In the genomic region with DNA sequence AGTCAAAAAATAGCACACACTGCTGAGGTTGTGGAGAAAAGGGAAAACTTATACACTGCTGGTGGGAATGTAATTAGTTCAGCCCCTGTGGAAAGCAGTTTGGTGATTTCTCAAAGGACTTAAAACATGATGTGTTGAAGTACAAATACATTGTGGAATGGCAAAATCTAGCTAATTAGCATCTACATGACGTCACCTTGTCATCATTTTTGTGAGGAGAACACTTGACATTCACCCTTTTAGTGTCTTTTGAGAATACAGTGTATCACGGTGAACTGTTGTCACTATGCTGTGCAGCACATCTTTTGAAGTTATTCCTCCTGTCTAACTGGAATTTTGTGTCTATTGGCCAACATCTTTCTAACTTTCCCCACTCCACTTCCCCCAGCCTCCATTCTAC, we compare ENCODE assay signal across 25 cellular contexts. TPM values are rescaled to one million over a fixed set of nuclear protein-coding genes. Genes with fewer than 3 reads are reported as not detected.
DNase-seq lines count a peak whose midpoint lies in the region; ATAC-seq, FAIRE-seq and TF ChIP-seq lines count a peak whose summit lies in the region.
"Had no signal": no experiment of that assay in that cellular context is flagged by ENCODE, and none has a peak within 500 bp of the region (broad histone marks: within the 10 kb centered on the region; RNA-seq: fewer than 3 reads in every experiment).

No MANE protein-coding gene starts in this region.

- H3K27ac Mint-ChIP-seq in nephron, result peak overlapping the region in 2 of 3 experiments; percentile 36 to 77
- H3K27ac Mint-ChIP-seq in natural killer cell, result no peak overlapping the region
- H3K27ac Mint-ChIP-seq: CD14-positive monocyte; CD4-positive, alpha-beta T cell; CD8-positive, alpha-beta memory T cell had no signal

- H3K9me1 ChIP-seq in K562 (ENCODE audit: control insufficient read depth, insufficient read depth, low read length), result no peaks in the 10 kb centered on the region

- H3K36me3 ChIP-seq in HEK293 (ENCODE audit: control insufficient read depth in 2 of 2, insufficient read depth in 1 of 2, low read length in 2 of 2) (no peaks in the 10 kb centered on the region), K562 (ENCODE audit: control insufficient read depth, insufficient read depth, low read length) (no peaks in the 10 kb centered on the region), heart left ventricle (no peaks in the 10 kb centered on the region)
- H3K36me3 ChIP-seq: BE2C; BLaER1 treated with 17β-estradiol and CSF1 and Interleukin-3, amounts not matched to agents 10 nM and 100 nM; HAP-1 had no signal

- H3K27ac ChIP-seq in HEK293 (ENCODE audit: extremely low read depth, low read depth, low read length), result no peak overlapping the region
- H3K27ac ChIP-seq in K562 (ENCODE audit: extremely low read depth, low read depth, low read length), result no peak overlapping the region
- no peak overlapping the region for H3K27ac ChIP-seq in heart left ventricle
- H3K27ac ChIP-seq: A549; BLaER1 treated with 17β-estradiol and CSF1 and Interleukin-3, amounts not matched to agents 10 nM and 100 nM had no signal

- H3K9me3 Mint-ChIP-seq in nephron (peaks cover 10% of the 10 kb centered on the region), natural killer cell (no peaks in the 10 kb centered on the region)
- H3K9me3 Mint-ChIP-seq: CD4-positive, alpha-beta T cell had no signal

- no peak for DNase-seq in K562 (ENCODE audit: extremely low read depth in 1 of 4, low spot score in 3 of 4)
- DNase-seq in natural killer cell, result no peak
- DNase-seq in heart left ventricle, result no peak
- DNase-seq in Kasumi-1 (lab: John Stamatoyannopoulos, UW), result no peak
- DNase-seq: 8988T; ACHN; AML-193; BE2C; CD4-positive, alpha-beta T cell; CD8-positive, alpha-beta memory T cell; DMS53; DMS79 treated with DMSO at 0.1 percent for 48 hours; GF-D8; GOT3 had no signal

- no peak overlapping the region for H3K9ac ChIP-seq in K562 (ENCODE audit: insufficient read depth in 1 of 2, low read depth in 2 of 2, low read length in 2 of 2)
- H3K9ac ChIP-seq: BLaER1 treated with 17β-estradiol and CSF1 and Interleukin-3, amounts not matched to agents 10 nM and 100 nM had no signal

- H3K4me3 ChIP-seq in HEK293 (ENCODE audit: low read depth, low read length) (no peak overlapping the region), K562 (no peak overlapping the region), heart left ventricle (no peak overlapping the region)
- H3K4me3 ChIP-seq: A549; BLaER1 treated with 17β-estradiol and CSF1 and Interleukin-3, amounts not matched to agents 10 nM and 100 nM; HAP-1 had no signal

- no TSS peak for BruUV-seq in K562 (replicated peaks; lab: Mats Ljungman, UMichigan)

- no peaks in the 10 kb centered on the region for H4K20me1 ChIP-seq in K562 (replicated peaks; ENCODE audit: control insufficient read depth, insufficient read depth, low read length)
- H4K20me1 ChIP-seq: BLaER1 treated with 17β-estradiol and CSF1 and Interleukin-3, amounts not matched to agents 10 nM and 100 nM had no signal

- intact Hi-C loops in K562 (cut with micrococcal nuclease) (no loop called here), natural killer cell (cut with micrococcal nuclease) (no loop called here), heart left ventricle (cut with DNase I) (no loop called here)

- 0% methylated on average over 2 of the region's 2 CpGs for WGBS in K562 (ENCODE audit: insufficient coverage, low coverage, missing lambda C conversion rate)
- 37 to 53% (median 42%) methylated on average over 2 of the region's 2 CpGs for whole genome bisulfite sequencing in heart left ventricle, 4 donors

- peaks cover 18% of the 10 kb centered on the region for H3K4me1 Mint-ChIP-seq in nephron
- no peaks in the 10 kb centered on the region for H3K4me1 Mint-ChIP-seq in natural killer cell
- H3K4me1 Mint-ChIP-seq: CD14-positive monocyte; CD8-positive, alpha-beta memory T cell had no signal

- in situ Hi-C loops in K562 (cut with MboI), result no loop called here

- no peak overlapping the region for H2AFZ ChIP-seq in K562 (ENCODE audit: low read depth, low read length)

- H3K79me2 ChIP-seq in K562 (ENCODE audit: control insufficient read depth, insufficient read depth, low read length), result no peaks in the 10 kb centered on the region

- H3K27me3 Mint-ChIP-seq in nephron (ENCODE audit: low read depth) (peaks cover 4% of the 10 kb centered on the region), natural killer cell (ENCODE audit: low read depth in 2 of 2) (peaks cover 16% of the 10 kb centered on the region in 2 donors)

- no peak for TF ChIP-seq EP300 in K562 (IDR thresholded peaks at IDR 0.05; ENCODE audit: low read length)

- CTCF ChIA-PET in HEK293 (lab: Yijun Ruan, JAX) (interaction anchor here (0.6 kb wide), 1 partner anchor 20 kb away, joined by 4 read pairs; no protein-coding TSS in a partner anchor), K562 (lab: Yijun Ruan, JAX; ENCODE audit: low intra/inter-chr PET ratio) (no interaction called here)

- peaks cover 10 to 21% of the 10 kb centered on the region in 2 experiments for H3K27me3 ChIP-seq in K562 (ENCODE audit: control insufficient read depth in 2 of 2, insufficient read depth in 2 of 2, low read length in 2 of 2)
- H3K27me3 ChIP-seq in heart left ventricle, result peaks cover 0 to 4% (median 0%) of the 10 kb centered on the region in 9 donors
- H3K27me3 ChIP-seq: BLaER1 treated with 17β-estradiol and CSF1 and Interleukin-3, amounts not matched to agents 10 nM and 100 nM had no signal

- TF ChIP-seq CTCF in HEK293 (tag by site-specific recombination; IDR thresholded peaks at IDR 0.05) (no peak), K562 (IDR thresholded peaks at IDR 0.05 in 2 of 3, conservative IDR thresholded peaks at IDR 0.05 in 1 of 3; ENCODE audit: insufficient read depth in 2 of 3, low read depth in 1 of 3, low read length in 3 of 3) (no peak), nephron (IDR thresholded peaks at IDR 0.05; ENCODE audit: unreplicated experiment in 3 of 3) (no peak), natural killer cell (IDR thresholded peaks at IDR 0.05) (no peak), heart left ventricle (IDR thresholded peaks at IDR 0.05) (no peak)

- POLR2A ChIA-PET in HEK293 (lab: Yijun Ruan, JAX) (no interaction called here), K562 (lab: Yijun Ruan, JAX) (no interaction called here)

- H3K9me3 ChIP-seq in HEK293 (ENCODE audit: control insufficient read depth, insufficient read depth, low read depth, low read length), result no peaks in the 10 kb centered on the region
- H3K9me3 ChIP-seq in K562 (replicated peaks; ENCODE audit: control insufficient read depth, insufficient read depth, low read depth, low read length), result no peaks in the 10 kb centered on the region; the same call in 1 of the 2 replicates
- peaks cover 0 to 9% (median 0%) of the 10 kb centered on the region in 12 donors for H3K9me3 ChIP-seq in heart left ventricle
- H3K9me3 ChIP-seq: BE2C, HAP-1 had no signal

- TF ChIP-seq POLR2A in K562 (conservative IDR thresholded peaks at IDR 0.05), result no peak
- no peak for TF ChIP-seq POLR2A in heart left ventricle (IDR thresholded peaks at IDR 0.05)

- H3K4me2 ChIP-seq in K562 (ENCODE audit: insufficient read depth, low read length), result no peak overlapping the region
- H3K4me2 ChIP-seq: A549; BLaER1 treated with 17β-estradiol and CSF1 and Interleukin-3, amounts not matched to agents 10 nM and 100 nM had no signal

- H3K36me3 Mint-ChIP-seq in nephron (ENCODE audit: low read depth), result no peaks in the 10 kb centered on the region
- no peaks in the 10 kb centered on the region for H3K36me3 Mint-ChIP-seq in natural killer cell
- H3K36me3 Mint-ChIP-seq: CD14-positive monocyte; CD8-positive, alpha-beta memory T cell had no signal

- H3K4me1 ChIP-seq in HEK293 (ENCODE audit: control insufficient read depth, insufficient read depth, low read length) (no peaks in the 10 kb centered on the region), K562 (replicated peaks in 1 of 2; ENCODE audit: control insufficient read depth in 2 of 2, insufficient read depth in 2 of 2, low read length in 2 of 2) (no peaks in the 10 kb centered on the region), heart left ventricle (no peaks in the 10 kb centered on the region)
- H3K4me1 ChIP-seq: A549, BE2C, HAP-1 had no signal

- ATAC-seq in K562, result no peak
- no peak for ATAC-seq in natural killer cell
- ATAC-seq in heart left ventricle, result no peak
- ATAC-seq: A549 had no signal

- FAIRE-seq in K562 (lab: Jason Lieb, UNC), result no peak
- FAIRE-seq: A549, GM12891, GM18507, H54 had no signal

- no peak for TF ChIP-seq RAD21 in K562 (CRISPR knock-in tag; conservative IDR thresholded peaks at IDR 0.05 in 1 of 2, IDR thresholded peaks at IDR 0.05 in 1 of 2)

- no peak overlapping the region for H3K4me3 Mint-ChIP-seq in nephron
- H3K4me3 Mint-ChIP-seq in natural killer cell, result no peak overlapping the region
- H3K4me3 Mint-ChIP-seq: CD14-positive monocyte; CD4-positive, alpha-beta T cell; CD8-positive, alpha-beta memory T cell had no signal

RNA-seq across cellular contexts. Expression of a gene that starts 5.6 kb away (rescaled TPM):
- not detected in 2 replicates for total RNA-seq in K562 (2011; cell fraction: chromatin; rRNA removed; ENCODE audit: low replicate concordance)
- total RNA-seq in K562 (2011; cell fraction: nucleolus; rRNA removed), result not detected in 2 replicates
- total RNA-seq in K562 (2011; cell fraction: nucleoplasm; rRNA removed), result not detected in 2 replicates
- not detected in 2 replicates for total RNA-seq in K562 (2014; rRNA removed)
- not detected in 2 replicates for total RNA-seq in K562 (2014; rRNA removed; fragmentation: Illumina TruSeq; extraction: Trizol)
- total RNA-seq in K562 (2015; rRNA removed; fragmentation: Illumina TruSeq; extraction: Trizol), result not detected in 2 replicates
- not detected in 2 replicates for total RNA-seq in K562 (2021)
- not detected in 2 replicates for polyA plus RNA-seq in K562 (2011; rRNA removed)
- not detected in 2 replicates for polyA plus RNA-seq in K562 (2011; cell fraction: cytosol; rRNA removed)
- not detected in 2 replicates for polyA plus RNA-seq in K562 (2011; cell fraction: nucleus; rRNA removed)
- polyA plus RNA-seq in K562 (2012), result not detected in 2 replicates
- not detected in 2 replicates for polyA plus RNA-seq in K562 (2014; fragmentation: Illumina TruSeq; extraction: Trizol)
- polyA plus RNA-seq in K562 (2014; fragmentation: Nextera tagmentation; extraction: Ambion mirVana), result not detected
- not detected in 2 replicates for polyA plus RNA-seq in K562 (2014; rRNA removed)
- polyA minus RNA-seq in K562 (2011; rRNA and poly(A)+ RNA removed), result not detected in 2 replicates
- not detected in 2 replicates for polyA minus RNA-seq in K562 (2011; cell fraction: cytosol; rRNA and poly(A)+ RNA removed)
- not detected in 2 replicates for polyA minus RNA-seq in K562 (2011; cell fraction: nucleus; rRNA and poly(A)+ RNA removed)
- not detected for total RNA-seq in natural killer cell
- not detected for total RNA-seq in heart left ventricle
- not detected for polyA plus RNA-seq in heart left ventricle
- total RNA-seq: CD4-positive, alpha-beta T cell; CD8-positive, alpha-beta memory T cell; Daoy; G401 had no signal
- polyA plus RNA-seq: A549; CD14-positive monocyte; CD8-positive, alpha-beta memory T cell had no signal

RNA-seq across cellular contexts. Expression of a gene that starts 8.2 kb away (rescaled TPM):
- not detected in 2 replicates for total RNA-seq in K562 (2011; cell fraction: chromatin; rRNA removed; ENCODE audit: low replicate concordance)
- total RNA-seq in K562 (2011; cell fraction: nucleolus; rRNA removed), result not detected in 2 replicates
- not detected in 2 replicates for total RNA-seq in K562 (2011; cell fraction: nucleoplasm; rRNA removed)
- total RNA-seq in K562 (2014; rRNA removed), result not detected in 2 replicates
- not detected in 2 replicates for total RNA-seq in K562 (2014; rRNA removed; fragmentation: Illumina TruSeq; extraction: Trizol)
- not detected in 2 replicates for total RNA-seq in K562 (2015; rRNA removed; fragmentation: Illumina TruSeq; extraction: Trizol)
- total RNA-seq in K562 (2021), result not detected in 2 replicates
- polyA plus RNA-seq in K562 (2011; rRNA removed), result not detected in 2 replicates
- polyA plus RNA-seq in K562 (2011; cell fraction: cytosol; rRNA removed), result not detected in 2 replicates
- polyA plus RNA-seq in K562 (2011; cell fraction: nucleus; rRNA removed), result not detected in 2 replicates
- not detected in 2 replicates for polyA plus RNA-seq in K562 (2012)
- polyA plus RNA-seq in K562 (2014; fragmentation: Illumina TruSeq; extraction: Trizol), result not detected in 2 replicates
- not detected for polyA plus RNA-seq in K562 (2014; fragmentation: Nextera tagmentation; extraction: Ambion mirVana)
- not detected in 2 replicates for polyA plus RNA-seq in K562 (2014; rRNA removed)
- polyA minus RNA-seq in K562 (2011; rRNA and poly(A)+ RNA removed), result not detected in 2 replicates
- polyA minus RNA-seq in K562 (2011; cell fraction: cytosol; rRNA and poly(A)+ RNA removed), result not detected in 2 replicates
- not detected in 2 replicates for polyA minus RNA-seq in K562 (2011; cell fraction: nucleus; rRNA and poly(A)+ RNA removed)
- total RNA-seq in natural killer cell, result not detected
- total RNA-seq in heart left ventricle, result not detected
- polyA plus RNA-seq in heart left ventricle, result not detected
- total RNA-seq: CD4-positive, alpha-beta T cell; CD8-positive, alpha-beta memory T cell; Daoy; G401 had no signal
- polyA plus RNA-seq: A549; CD14-positive monocyte; CD8-positive, alpha-beta memory T cell had no signal

RNA-seq across cellular contexts. Expression of a gene that starts 8.2 kb away (rescaled TPM):
- not detected in 2 replicates for total RNA-seq in K562 (2011; cell fraction: chromatin; rRNA removed; ENCODE audit: low replicate concordance)
- not detected in 2 replicates for total RNA-seq in K562 (2011; cell fraction: nucleolus; rRNA removed)
- not detected in 2 replicates for total RNA-seq in K562 (2011; cell fraction: nucleoplasm; rRNA removed)
- total RNA-seq in K562 (2014; rRNA removed) (0.08 and 0.14 TPM in 2 replicates), K562 (2014; rRNA removed; fragmentation: Illumina TruSeq; extraction: Trizol) (under 0.01 and 0.04 TPM in 2 replicates), K562 (2015; rRNA removed; fragmentation: Illumina TruSeq; extraction: Trizol) (0.04 and 0.18 TPM in 2 replicates), K562 (2021) (0.16 TPM in 1 of 2 replicates, not detected in the other), natural killer cell (not detected), heart left ventricle (under 1 TPM in 3 of 9 donors, not detected in 6; 0.02 to 0.28 (median 0.17) TPM)
- polyA plus RNA-seq in K562 (2011; rRNA removed) (not detected in 2 replicates), K562 (2014; fragmentation: Illumina TruSeq; extraction: Trizol) (0.07 TPM in 1 of 2 replicates, not detected in the other), K562 (2014; fragmentation: Nextera tagmentation; extraction: Ambion mirVana) (under 1 TPM; 0.08 to 0.11 TPM), K562 (2014; rRNA removed) (0.01 TPM in 1 of 2 replicates, not detected in the other), heart left ventricle (not detected)
- 0.06 TPM in 1 of 2 replicates, not detected in the other for polyA plus RNA-seq in K562 (2011; cell fraction: cytosol; rRNA removed)
- polyA plus RNA-seq in K562 (2011; cell fraction: nucleus; rRNA removed), result not detected in 2 replicates
- 0.06 and 0.09 TPM in 2 replicates for polyA plus RNA-seq in K562 (2012)
- polyA minus RNA-seq in K562 (2011; rRNA and poly(A)+ RNA removed), result not detected in 2 replicates
- polyA minus RNA-seq in K562 (2011; cell fraction: cytosol; rRNA and poly(A)+ RNA removed), result not detected in 2 replicates
- not detected in 2 replicates for polyA minus RNA-seq in K562 (2011; cell fraction: nucleus; rRNA and poly(A)+ RNA removed)
- total RNA-seq: CD4-positive, alpha-beta T cell; CD8-positive, alpha-beta memory T cell; Daoy; G401 had no signal
- polyA plus RNA-seq: A549; CD8-positive, alpha-beta memory T cell had no signal

RNA-seq across cellular contexts. Expression of a gene that starts 42.8 kb away (rescaled TPM):
- total RNA-seq in K562 (2011; cell fraction: chromatin; rRNA removed; ENCODE audit: low replicate concordance), result not detected in 2 replicates
- not detected in 2 replicates for total RNA-seq in K562 (2011; cell fraction: nucleolus; rRNA removed)
- not detected in 2 replicates for total RNA-seq in K562 (2011; cell fraction: nucleoplasm; rRNA removed)
- not detected in 2 replicates for total RNA-seq in K562 (2014; rRNA removed)
- not detected in 2 replicates for total RNA-seq in K562 (2014; rRNA removed; fragmentation: Illumina TruSeq; extraction: Trizol)
- total RNA-seq in K562 (2015; rRNA removed; fragmentation: Illumina TruSeq; extraction: Trizol), result not detected in 2 replicates
- total RNA-seq in K562 (2021), result not detected in 2 replicates
- polyA plus RNA-seq in K562 (2011; rRNA removed), result not detected in 2 replicates
- polyA plus RNA-seq in K562 (2011; cell fraction: cytosol; rRNA removed), result not detected in 2 replicates
- polyA plus RNA-seq in K562 (2011; cell fraction: nucleus; rRNA removed), result not detected in 2 replicates
- polyA plus RNA-seq in K562 (2012), result 0.10 TPM in 1 of 2 replicates, not detected in the other
- not detected in 2 replicates for polyA plus RNA-seq in K562 (2014; fragmentation: Illumina TruSeq; extraction: Trizol)
- polyA plus RNA-seq in K562 (2014; fragmentation: Nextera tagmentation; extraction: Ambion mirVana), result not detected
- polyA plus RNA-seq in K562 (2014; rRNA removed), result not detected in 2 replicates
- polyA minus RNA-seq in K562 (2011; rRNA and poly(A)+ RNA removed), result not detected in 2 replicates
- polyA minus RNA-seq in K562 (2011; cell fraction: cytosol; rRNA and poly(A)+ RNA removed), result not detected in 2 replicates
- not detected in 2 replicates for polyA minus RNA-seq in K562 (2011; cell fraction: nucleus; rRNA and poly(A)+ RNA removed)
- not detected for total RNA-seq in natural killer cell
- not detected for total RNA-seq in heart left ventricle
- not detected for polyA plus RNA-seq in heart left ventricle
- total RNA-seq: CD4-positive, alpha-beta T cell; CD8-positive, alpha-beta memory T cell; Daoy; G401 had no signal
- polyA plus RNA-seq: A549; CD14-positive monocyte; CD8-positive, alpha-beta memory T cell had no signal

Comparison
In these comparisons a context has a peak if more than half of its experiments do, and no peak if none do; other contexts are left out.
1. H3K27ac Mint-ChIP-seq: peak in nephron (2 of 3); none in natural killer cell (0 of 2).